Comparison of ENCODE assay signal across 19 cellular contexts in the genomic region with DNA sequence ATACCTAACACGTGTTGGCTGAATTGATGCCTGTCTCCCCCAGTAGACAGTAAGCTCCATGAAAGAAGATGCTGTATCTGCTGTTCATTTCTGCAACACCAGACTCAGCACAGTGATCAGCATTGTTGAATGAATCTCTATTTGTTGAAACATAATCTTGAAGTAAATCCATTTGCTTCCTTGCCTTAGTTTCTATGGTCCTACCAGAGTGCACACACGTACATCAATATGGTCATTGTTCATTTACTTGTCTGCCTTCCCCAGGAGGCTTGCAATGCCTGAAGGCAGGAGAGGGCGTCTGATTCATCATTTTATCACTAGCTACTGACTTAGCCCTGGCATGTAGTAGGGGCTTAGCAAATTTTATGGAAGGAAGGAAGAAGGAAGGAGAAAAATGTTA. TPM values are rescaled to one million over a fixed set of nuclear protein-coding genes. Genes with fewer than 3 reads are reported as not detected.
DNase-seq lines count a peak whose midpoint lies in the region; ATAC-seq, FAIRE-seq and TF ChIP-seq lines count a peak whose summit lies in the region.
"Had no signal": no experiment of that assay in that cellular context is flagged by ENCODE, and none has a peak within 500 bp of the region (broad histone marks: within the 10 kb centered on the region; RNA-seq: fewer than 3 reads in every experiment).

No MANE protein-coding gene starts in this region.

- no peaks in the 10 kb centered on the region for H3K27me3 Mint-ChIP-seq in activated T-cell treated with anti-CD3 and anti-CD28 coated beads, Interleukin-2, amount 50 U/mL, for 72 hours (ENCODE audit: low read depth)
- no peaks in the 10 kb centered on the region for H3K27me3 Mint-ChIP-seq in naive thymus-derived CD4-positive, alpha-beta T cell

- H3K9me3 Mint-ChIP-seq in activated T-cell treated with anti-CD3 and anti-CD28 coated beads, Interleukin-2, amount 50 U/mL, for 72 hours, result no peaks in the 10 kb centered on the region
- H3K9me3 Mint-ChIP-seq in naive thymus-derived CD4-positive, alpha-beta T cell, result peaks cover 0 to 3% (median 0%) of the 10 kb centered on the region in 11 donors
- H3K9me3 Mint-ChIP-seq: CD8-positive, alpha-beta T cell had no signal

- no TSS peak for BruUV-seq in PC-3 (replicated peaks; lab: Mats Ljungman, UMichigan)

- H3K9ac ChIP-seq in PC-3 (ENCODE audit: low read length) (no peak overlapping the region), keratinocyte (ENCODE audit: control insufficient read depth, extremely low read depth, insufficient read depth, low read length) (no peak overlapping the region)

- peak; percentile 87 for ATAC-seq in PC-3
- no peak for ATAC-seq in activated T-cell treated with anti-CD3 and anti-CD28 coated beads, Interleukin-2, amount 50 U/mL, for 72 hours (replicated peaks in 1 of 2)
- no peak for ATAC-seq in naive thymus-derived CD4-positive, alpha-beta T cell
- ATAC-seq in HG02763 (IDR thresholded peaks at IDR 0.05; ENCODE audit: unreplicated experiment), result no peak
- ATAC-seq in omental fat pad (ENCODE audit: low FRiP score), result no peak
- ATAC-seq: A549; CD8-positive, alpha-beta T cell; K562 had no signal

- no peaks in the 10 kb centered on the region for H3F3A ChIP-seq in PC-3 (ENCODE audit: low read length, unreplicated experiment)

- H3K36me3 Mint-ChIP-seq in activated T-cell treated with anti-CD3 and anti-CD28 coated beads, Interleukin-2, amount 50 U/mL, for 72 hours (ENCODE audit: insufficient read depth in 2 of 2), result no peaks in the 10 kb centered on the region
- H3K36me3 Mint-ChIP-seq in naive thymus-derived CD4-positive, alpha-beta T cell, result peaks cover 0 to 3% (median 0%) of the 10 kb centered on the region in 5 donors
- H3K36me3 Mint-ChIP-seq: CD8-positive, alpha-beta T cell had no signal

- no peaks in the 10 kb centered on the region for H3K9me1 ChIP-seq in keratinocyte (ENCODE audit: control insufficient read depth, extremely low read depth, insufficient read depth, low read length)

- H3K4me1 Mint-ChIP-seq in activated T-cell treated with anti-CD3 and anti-CD28 coated beads, Interleukin-2, amount 50 U/mL, for 72 hours (ENCODE audit: low read depth), result no peaks in the 10 kb centered on the region
- H3K4me1 Mint-ChIP-seq in naive thymus-derived CD4-positive, alpha-beta T cell, result no peaks in the 10 kb centered on the region

- dilution Hi-C loops in keratinocyte (cut with MboI; ENCODE audit: extremely low pct_ligation_motif_present, low sequenced_read_pairs), result no loop called here

- no peak overlapping the region for H3K4me3 ChIP-seq in PC-3 (ENCODE audit: low read length)
- H3K4me3 ChIP-seq in bronchial epithelial cell (ENCODE audit: low read depth, low read length), result no peak overlapping the region
- no peak overlapping the region for H3K4me3 ChIP-seq in keratinocyte (ENCODE audit: control insufficient read depth in 2 of 3, extremely low read depth in 1 of 3, insufficient read depth in 2 of 3, low read depth in 1 of 3, low read length in 3 of 3)
- no peak overlapping the region for H3K4me3 ChIP-seq in naive thymus-derived CD4-positive, alpha-beta T cell (ENCODE audit: low read length)
- H3K4me3 ChIP-seq: A549, HAP-1, K562, PC-9 had no signal

- peak; percentile 2 for DNase-seq in ELR (ENCODE audit: low read depth)
- DNase-seq in PC-3, result peak; percentile 59
- DNase-seq in bronchial epithelial cell (ENCODE audit: low read depth), result peak; percentile 86
- DNase-seq in keratinocyte (ENCODE audit: low read depth, low spot score), result peak; percentile 52
- DNase-seq in activated T-cell treated with anti-CD3 and anti-CD28 coated beads, Interleukin-2, amount 50 U/mL, for 72 hours, result no peak
- no peak for DNase-seq in naive thymus-derived CD4-positive, alpha-beta T cell
- no peak for DNase-seq in omental fat pad (ENCODE audit: low spot score)
- DNase-seq: CD8-positive, alpha-beta T cell; NCI-H1105 treated with DMSO at 0.1 percent for 48 hours; NCI-H1694; NCI-H2081 treated with DMSO at 0.1 percent for 48 hours; NCI-H524; PC-9 had no signal

- CTCF ChIA-PET in PC-3 (lab: Charles Lee), result no interaction called here
- CTCF ChIA-PET in naive thymus-derived CD4-positive, alpha-beta T cell (lab: Charles Lee), result no interaction called here

- TF ChIP-seq CTCF in PC-3 (conservative IDR thresholded peaks at IDR 0.05; ENCODE audit: low read depth, low read length) (no peak), bronchial epithelial cell (IDR thresholded peaks at IDR 0.05; ENCODE audit: insufficient read depth, low read length, severe bottlenecking) (no peak), keratinocyte (optimal IDR thresholded peaks at IDR 0.05 in 1 of 3, IDR thresholded peaks at IDR 0.05 in 1 of 3, conservative IDR thresholded peaks at IDR 0.05 in 1 of 3; ENCODE audit: extremely low read depth in 1 of 3, insufficient read depth in 2 of 3, low read length in 3 of 3) (peak in 1 of 3 experiments; percentile 2), omental fat pad (IDR thresholded peaks at IDR 0.05) (no peak)

- no peak overlapping the region for H3K4me3 Mint-ChIP-seq in activated T-cell treated with anti-CD3 and anti-CD28 coated beads, Interleukin-2, amount 50 U/mL, for 72 hours
- H3K4me3 Mint-ChIP-seq in naive thymus-derived CD4-positive, alpha-beta T cell, result no peak overlapping the region
- H3K4me3 Mint-ChIP-seq: CD8-positive, alpha-beta T cell had no signal

- no peaks in the 10 kb centered on the region for H3K36me3 ChIP-seq in PC-3 (ENCODE audit: low read depth, low read length)
- H3K36me3 ChIP-seq in bronchial epithelial cell (ENCODE audit: control insufficient read depth, insufficient read depth, low read length), result no peaks in the 10 kb centered on the region
- H3K36me3 ChIP-seq in keratinocyte (ENCODE audit: control insufficient read depth in 2 of 2, extremely low read depth in 1 of 2, insufficient read depth in 2 of 2, low read length in 2 of 2), result no peaks in the 10 kb centered on the region
- H3K36me3 ChIP-seq in naive thymus-derived CD4-positive, alpha-beta T cell (ENCODE audit: control insufficient read depth in 2 of 3, insufficient read depth in 3 of 3, low read length in 3 of 3), result no peaks in the 10 kb centered on the region
- H3K36me3 ChIP-seq: HAP-1 had no signal

- peaks cover 10% of the 10 kb centered on the region; the same call in 1 of the 2 replicates for H3K4me1 ChIP-seq in PC-3 (ENCODE audit: insufficient read depth, low read length)
- peaks cover 26% of the 10 kb centered on the region for H3K4me1 ChIP-seq in keratinocyte (ENCODE audit: control insufficient read depth, extremely low read depth, insufficient read depth, low read length)
- H3K4me1 ChIP-seq in naive thymus-derived CD4-positive, alpha-beta T cell (ENCODE audit: control insufficient read depth in 2 of 2, insufficient read depth in 2 of 2, low read length in 2 of 2), result no peaks in the 10 kb centered on the region
- H3K4me1 ChIP-seq: A549 had no signal

- H4K20me1 ChIP-seq in PC-3 (ENCODE audit: low read length) (no peaks in the 10 kb centered on the region), keratinocyte (ENCODE audit: control insufficient read depth, extremely low read depth, insufficient read depth, low read length) (no peaks in the 10 kb centered on the region)

- H2AFZ ChIP-seq in PC-3 (ENCODE audit: low read length) (no peak overlapping the region), keratinocyte (ENCODE audit: control insufficient read depth, low read length) (no peak overlapping the region)
- H2AFZ ChIP-seq: PC-9 had no signal

- POLR2A ChIA-PET in PC-3 (lab: Charles Lee; ENCODE audit: unreplicated experiment), result interaction anchor here (0.6 kb wide), 1 partner anchor 1485 kb away, joined by 8 read pairs; no protein-coding TSS in a partner anchor
- POLR2A ChIA-PET in naive thymus-derived CD4-positive, alpha-beta T cell (lab: Charles Lee), result no interaction called here

- H3K79me2 ChIP-seq in PC-3 (ENCODE audit: low read length) (no peaks in the 10 kb centered on the region), keratinocyte (ENCODE audit: control insufficient read depth, insufficient read depth, low read length) (no peaks in the 10 kb centered on the region)

- H3K9me2 ChIP-seq in PC-3 (replicated peaks; ENCODE audit: low read length), result no peaks in the 10 kb centered on the region

- no peak overlapping the region for H3K27ac Mint-ChIP-seq in activated T-cell treated with anti-CD3 and anti-CD28 coated beads, Interleukin-2, amount 50 U/mL, for 72 hours
- H3K27ac Mint-ChIP-seq in naive thymus-derived CD4-positive, alpha-beta T cell, result no peak overlapping the region
- H3K27ac Mint-ChIP-seq: CD8-positive, alpha-beta T cell had no signal

- H3K27me3 ChIP-seq in PC-3 (ENCODE audit: low read length) (no peaks in the 10 kb centered on the region), bronchial epithelial cell (ENCODE audit: control insufficient read depth, insufficient read depth, low read length) (no peaks in the 10 kb centered on the region), keratinocyte (ENCODE audit: control insufficient read depth, extremely low read depth, insufficient read depth, low read length) (no peaks in the 10 kb centered on the region)
- no peaks in the 10 kb centered on the region for H3K27me3 ChIP-seq in naive thymus-derived CD4-positive, alpha-beta T cell (ENCODE audit: control insufficient read depth in 2 of 2, insufficient read depth in 2 of 2, low read length in 2 of 2)

- intact Hi-C loops in PC-3 (cut with micrococcal nuclease), result no loop called here
- intact Hi-C loops in naive thymus-derived CD4-positive, alpha-beta T cell (cut with micrococcal nuclease), result no loop called here

- no peak overlapping the region for H3K4me2 ChIP-seq in PC-3 (ENCODE audit: low read length)
- H3K4me2 ChIP-seq in keratinocyte (ENCODE audit: control insufficient read depth, extremely low read depth, insufficient read depth, low read depth, low read length), result peak overlapping the region; percentile 42
- H3K4me2 ChIP-seq: A549, PC-9 had no signal

- H3K9me3 ChIP-seq in PC-3 (ENCODE audit: low read length), result no peaks in the 10 kb centered on the region
- no peaks in the 10 kb centered on the region for H3K9me3 ChIP-seq in keratinocyte (ENCODE audit: control insufficient read depth, low read depth, low read length)
- H3K9me3 ChIP-seq in naive thymus-derived CD4-positive, alpha-beta T cell (ENCODE audit: control insufficient read depth in 2 of 3, low read length in 3 of 3), result no peaks in the 10 kb centered on the region
- H3K9me3 ChIP-seq: A549, HAP-1 had no signal

- FAIRE-seq in bronchial epithelial cell (lab: Jason Lieb, UNC), result peak; percentile 73
- FAIRE-seq in keratinocyte (lab: Jason Lieb, UNC), result peak; percentile 91
- FAIRE-seq: A549, D721Med, K562 had no signal

- H3K27ac ChIP-seq in PC-3 (ENCODE audit: low read length) (no peak overlapping the region), keratinocyte (ENCODE audit: control insufficient read depth, insufficient read depth, low read length) (no peak overlapping the region)
- H3K27ac ChIP-seq in naive thymus-derived CD4-positive, alpha-beta T cell (ENCODE audit: low read depth, low read length), result no peak overlapping the region
- H3K27ac ChIP-seq: A549, PC-9 had no signal

RNA-seq across cellular contexts. Expression of gene RBP2, which starts 19.2 kb away (rescaled TPM):
- total RNA-seq in PC-3 (2014; rRNA removed), result not detected in 2 replicates
- not detected in 2 replicates for total RNA-seq in bronchial epithelial cell
- polyA plus RNA-seq in keratinocyte, result not detected in 3 replicates
- not detected for polyA plus RNA-seq in keratinocyte (2011; ENCODE audit: low read depth)
- not detected in 2 replicates for polyA plus RNA-seq in keratinocyte (2011; cell fraction: cytosol; rRNA removed)
- polyA plus RNA-seq in keratinocyte (2011; cell fraction: nucleus; rRNA removed), result not detected in 2 replicates
- polyA plus RNA-seq in keratinocyte (2012; ENCODE audit: low replicate concordance), result not detected in 2 replicates
- polyA minus RNA-seq in keratinocyte, result not detected in 3 replicates
- polyA minus RNA-seq in keratinocyte (2011; cell fraction: cytosol; rRNA and poly(A)+ RNA removed), result not detected
- not detected in 2 replicates for polyA minus RNA-seq in keratinocyte (2011; cell fraction: nucleus; rRNA and poly(A)+ RNA removed)
- total RNA-seq in activated T-cell treated with anti-CD3 and anti-CD28 coated beads, Interleukin-2, amount 50 U/mL, for 72 hours, result not detected
- not detected for total RNA-seq in naive thymus-derived CD4-positive, alpha-beta T cell
- not detected for polyA plus RNA-seq in naive thymus-derived CD4-positive, alpha-beta T cell
- not detected for total RNA-seq in omental fat pad
- total RNA-seq: CD8-positive, alpha-beta T cell; K562; PC-9 had no signal
- polyA plus RNA-seq: A549, BJ, K562 had no signal

Comparison
In these comparisons a context has a peak if more than half of its experiments do, and no peak if none do; other contexts are left out.
1. DNase-seq: peak in ELR (single experiment), PC-3 (single experiment), bronchial epithelial cell (single experiment) and keratinocyte (single experiment); none in activated T-cell treated with anti-CD3 and anti-CD28 coated beads, Interleukin-2, amount 50 U/mL, for 72 hours (0 of 2), naive thymus-derived CD4-positive, alpha-beta T cell (0 of 9) and omental fat pad (single experiment).